In the genomic region with DNA sequence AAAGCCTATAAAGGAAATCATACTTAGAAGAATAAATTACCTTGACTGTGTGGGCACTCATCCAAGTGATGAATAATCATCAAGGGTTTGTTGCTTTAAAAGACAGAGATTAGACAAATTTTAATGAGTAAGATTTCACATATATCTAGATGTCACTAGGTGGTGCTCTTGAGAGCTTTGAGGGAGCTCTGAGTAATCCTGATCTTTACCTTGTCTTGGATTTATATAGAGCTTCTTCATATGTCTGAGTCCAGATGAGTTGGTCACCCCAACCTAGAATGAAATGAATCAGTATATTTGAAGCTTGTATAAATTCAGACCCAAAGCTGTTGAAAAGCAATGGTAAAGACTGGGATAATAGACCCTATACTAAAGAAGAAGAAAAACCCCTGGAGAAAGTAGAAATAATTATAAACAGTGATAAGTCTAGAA, we compare ENCODE assay signal across 8 cellular contexts. TPM values are rescaled to one million over a fixed set of nuclear protein-coding genes. Genes with fewer than 3 reads are reported as not detected.
A peak's percentile ranks its signal among the peaks of the same experiment; 100 is the strongest.
DNase-seq lines count a peak whose midpoint lies in the region; ATAC-seq, FAIRE-seq and TF ChIP-seq lines count a peak whose summit lies in the region.

No MANE protein-coding gene starts in this region.

- intact Hi-C loops in kidney (cut with DNase I): no loop called here

- H3K36me3 ChIP-seq in kidney (ENCODE audit: control insufficient read depth in 1 of 2, insufficient read depth in 2 of 2, low read length in 2 of 2): no peaks in the 10 kb centered on the region

- peak; percentile 24 for TF ChIP-seq CTCF in kidney (IDR thresholded peaks at IDR 0.05; ENCODE audit: borderline replicate concordance, extremely low read depth, insufficient read depth)

- no peak for DNase-seq in activated CD4-positive, CD25-positive, alpha-beta regulatory T cell treated with anti-CD3 and anti-CD28 coated beads, Interleukin-2, amount 50 U/mL, for 72 hours
- DNase-seq in NCI-H2196 treated with DMSO at 0.1 percent for 48 hours (lab: John Stamatoyannopoulos, UW; ENCODE audit: unreplicated experiment) (peak; percentile 9), kidney (no peak)
- no peak for DNase-seq in activated naive CD8-positive, alpha-beta T cell treated with anti-CD3 and anti-CD28 coated beads, Interleukin-2, amount 50 U/mL, for 24 hours
- no peak for DNase-seq in NK-92 treated with Interleukin-12 subunit alpha and Interleukin-12 subunit beta, amount 100 ng/mL, for 24 hours (lab: John Stamatoyannopoulos, UW)

- peak; percentile 55 to 61 for ATAC-seq in activated CD4-positive, CD25-positive, alpha-beta regulatory T cell treated with anti-CD3 and anti-CD28 coated beads, Interleukin-2, amount 50 U/mL, for 24 hours
- ATAC-seq in HG02852 (IDR thresholded peaks at IDR 0.05; ENCODE audit: unreplicated experiment) (peak; percentile 68), GM18511 (IDR thresholded peaks at IDR 0.05; ENCODE audit: unreplicated experiment) (no peak)
- ATAC-seq in activated naive CD8-positive, alpha-beta T cell treated with anti-CD3 and anti-CD28 coated beads, Interleukin-2, amount 50 U/mL, for 24 hours: peak; percentile 46

- no peak overlapping the region for H3K27ac ChIP-seq in kidney (ENCODE audit: low read depth in 2 of 2, low read length in 2 of 2)

- no peaks in the 10 kb centered on the region for H3K4me1 Mint-ChIP-seq in activated naive CD8-positive, alpha-beta T cell treated with anti-CD3 and anti-CD28 coated beads, Interleukin-2, amount 50 U/mL, for 24 hours

- H3K4me3 Mint-ChIP-seq in activated naive CD8-positive, alpha-beta T cell treated with anti-CD3 and anti-CD28 coated beads, Interleukin-2, amount 50 U/mL, for 24 hours: no peak overlapping the region

- no peak overlapping the region for H3K9ac ChIP-seq in kidney (ENCODE audit: low read length in 2 of 2)

- H3K9me3 ChIP-seq in kidney (ENCODE audit: control insufficient read depth in 1 of 2, low read length in 2 of 2): no peaks in the 10 kb centered on the region

- no peaks in the 10 kb centered on the region for H3K9me3 Mint-ChIP-seq in activated naive CD8-positive, alpha-beta T cell treated with anti-CD3 and anti-CD28 coated beads, Interleukin-2, amount 50 U/mL, for 24 hours

- H3K36me3 Mint-ChIP-seq in activated naive CD8-positive, alpha-beta T cell treated with anti-CD3 and anti-CD28 coated beads, Interleukin-2, amount 50 U/mL, for 24 hours (ENCODE audit: low read depth): no peaks in the 10 kb centered on the region

- H3K4me3 ChIP-seq in kidney (ENCODE audit: low read length in 2 of 2): no peak overlapping the region

- H3K27ac Mint-ChIP-seq in activated naive CD8-positive, alpha-beta T cell treated with anti-CD3 and anti-CD28 coated beads, Interleukin-2, amount 50 U/mL, for 24 hours: no peak overlapping the region

- peaks cover 16% of the 10 kb centered on the region for H3K27me3 Mint-ChIP-seq in activated naive CD8-positive, alpha-beta T cell treated with anti-CD3 and anti-CD28 coated beads, Interleukin-2, amount 50 U/mL, for 24 hours

- peak; percentile 53 for FAIRE-seq in kidney (lab: Jason Lieb, UNC)

- no peaks in the 10 kb centered on the region for H3K4me1 ChIP-seq in kidney (ENCODE audit: control insufficient read depth in 1 of 2, insufficient read depth in 1 of 2, low read depth in 1 of 2, low read length in 2 of 2)

RNA-seq across cellular contexts. Expression of gene AGR2, which starts 3.7 kb away (rescaled TPM):
- 164 TPM for total RNA-seq in kidney
- polyA plus RNA-seq in kidney (ENCODE audit: insufficient read depth, low read depth, low replicate concordance): 15.1 TPM

RNA-seq across cellular contexts. Expression of gene TSPAN13, which starts 47.6 kb away (rescaled TPM):
- 23.8 TPM for total RNA-seq in kidney
- polyA plus RNA-seq in kidney (ENCODE audit: insufficient read depth, low read depth, low replicate concordance): 10.2 TPM
